In genomic region chr19:2041436-2041685, GRCh38 we compare ENCODE assay signal across 1 cellular context.
TF ChIP-seq lines count a peak whose summit lies in the region.

No MANE protein-coding gene starts in this region.

TF ChIP-seq in H1, 55 proteins besides CTCF, POLR2A, EP300 and RAD21:
- TF ChIP-seq RXRA (IDR thresholded peaks at IDR 0.05; ENCODE audit: insufficient read depth, low read depth, low read length): no peak
- TF ChIP-seq TBP (IDR thresholded peaks at IDR 0.05; ENCODE audit: low read depth, low read length): no peak
- no peak for TF ChIP-seq TEAD4 (IDR thresholded peaks at IDR 0.05; ENCODE audit: low read depth, low read length)
- TF ChIP-seq CHD1 (IDR thresholded peaks at IDR 0.05; ENCODE audit: low read depth, low read length): no peak
- no peak for TF ChIP-seq JUN (IDR thresholded peaks at IDR 0.05; ENCODE audit: low read depth, low read length)
- no peak for TF ChIP-seq YY1 (IDR thresholded peaks at IDR 0.05; ENCODE audit: low read depth, low read length)
- no peak for TF ChIP-seq CEBPB (IDR thresholded peaks at IDR 0.05; ENCODE audit: low read depth, low read length)
- no peak for TF ChIP-seq MAFK (IDR thresholded peaks at IDR 0.05; ENCODE audit: low read depth, low read length)
- no peak for TF ChIP-seq KDM5A (IDR thresholded peaks at IDR 0.05; ENCODE audit: low read length)
- no peak for TF ChIP-seq SUZ12 (IDR thresholded peaks at IDR 0.05; ENCODE audit: low read length)
- no peak for TF ChIP-seq SRF (IDR thresholded peaks at IDR 0.05; ENCODE audit: low read depth, low read length)
- no peak for TF ChIP-seq GABPA (IDR thresholded peaks at IDR 0.05; ENCODE audit: borderline replicate concordance, insufficient read depth, low read length)
- no peak for TF ChIP-seq FOSL1 (IDR thresholded peaks at IDR 0.05; ENCODE audit: insufficient read depth, low read depth, low read length)
- TF ChIP-seq E2F6 (IDR thresholded peaks at IDR 0.05): no peak
- no peak for TF ChIP-seq MAX (IDR thresholded peaks at IDR 0.05)
- TF ChIP-seq SP2 (IDR thresholded peaks at IDR 0.05; ENCODE audit: low read length): no peak
- TF ChIP-seq PHF8 (conservative IDR thresholded peaks at IDR 0.05; ENCODE audit: low read depth, low read length): no peak
- no peak for TF ChIP-seq EGR1 (IDR thresholded peaks at IDR 0.05; ENCODE audit: borderline replicate concordance, low read depth, low read length)
- TF ChIP-seq CREB1 (IDR thresholded peaks at IDR 0.05): no peak
